In the genomic region with DNA sequence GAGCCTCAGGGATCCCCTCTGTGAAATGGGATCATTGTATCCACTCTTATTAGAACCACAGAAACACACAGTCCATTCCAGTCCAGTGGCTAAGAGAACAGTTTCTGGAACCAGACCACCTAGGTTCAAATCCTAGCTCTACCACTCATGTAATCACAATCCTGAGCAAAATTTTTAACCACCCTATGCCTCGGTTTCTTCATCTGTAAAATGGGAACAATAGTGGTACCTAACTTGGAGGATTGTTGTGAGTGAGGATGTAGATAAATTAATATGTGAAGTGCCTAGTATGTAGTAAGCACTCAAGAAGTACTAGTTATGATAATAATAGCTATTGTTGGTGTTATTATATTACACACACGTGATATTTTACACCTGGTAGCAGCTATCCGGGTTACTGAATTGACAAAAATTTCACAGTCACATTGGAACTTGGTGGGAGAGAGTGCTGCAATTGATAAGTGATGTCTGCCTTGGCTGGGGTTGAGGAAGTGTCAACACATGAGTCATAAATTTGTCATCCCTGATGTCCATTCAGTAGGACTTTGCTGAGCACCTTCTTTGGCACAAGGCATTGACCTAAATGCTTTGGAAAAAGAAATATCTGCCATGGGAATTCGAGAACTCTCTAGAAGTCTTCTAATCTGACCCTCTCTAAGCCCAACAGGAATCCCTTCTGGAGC, we compare ENCODE assay signal across 11 cellular contexts.
DNase-seq lines count a peak whose midpoint lies in the region; ATAC-seq and TF ChIP-seq lines count a peak whose summit lies in the region.
"Had no signal": no experiment of that assay in that cellular context is flagged by ENCODE, and none has a peak within 500 bp of the region (broad histone marks: within the 10 kb centered on the region; RNA-seq: fewer than 3 reads in every experiment).

No MANE protein-coding gene starts in this region.

- H3K9me3 ChIP-seq in hepatocyte (ENCODE audit: low read depth), result no peaks in the 10 kb centered on the region
- H3K9me3 ChIP-seq in prostate gland, result no peaks in the 10 kb centered on the region
- no peaks in the 10 kb centered on the region for H3K9me3 ChIP-seq in esophagus muscularis mucosa

- H3K4me2 ChIP-seq in hepatocyte, result no peak overlapping the region

- 84% methylated on average over 4 of the region's 4 CpGs for WGBS in hepatocyte (ENCODE audit: low lambda C conversion rate, missing lambda C conversion rate)
- WGBS in prostate gland, result 68% methylated on average over 4 of the region's 4 CpGs
- WGBS in esophagus muscularis mucosa, result 85% methylated on average over 4 of the region's 4 CpGs

- TF ChIP-seq CTCF in WTC11 (IDR thresholded peaks at IDR 0.05) (no peak), hepatocyte (IDR thresholded peaks at IDR 0.05; ENCODE audit: poor library complexity) (no peak), prostate gland (IDR thresholded peaks at IDR 0.05) (no peak), esophagus muscularis mucosa (IDR thresholded peaks at IDR 0.05) (no peak)

- H3K36me3 Mint-ChIP-seq in WTC11, result no peaks in the 10 kb centered on the region
- H3K36me3 Mint-ChIP-seq: CD4-positive, CD25-positive, alpha-beta regulatory T cell had no signal

- H3K4me1 Mint-ChIP-seq in WTC11, result peaks cover 25% of the 10 kb centered on the region
- H3K4me1 Mint-ChIP-seq: CD4-positive, CD25-positive, alpha-beta regulatory T cell had no signal

- no peaks in the 10 kb centered on the region for H3K9me2 ChIP-seq in hepatocyte (replicated peaks; ENCODE audit: insufficient read depth)

- H3K4me3 ChIP-seq in hepatocyte (no peak overlapping the region), prostate gland (no peak overlapping the region), esophagus muscularis mucosa (no peak overlapping the region)

- in situ Hi-C loops in ACHN (cut with HindIII; ENCODE audit: low pct_ligation_motif_present, low pct_unique_long_range_greater_than_20kb, low sequenced_read_pairs), result no loop called here

- peak; percentile 46 for DNase-seq in ACHN
- peak; percentile 94 for DNase-seq in HT1080 (ENCODE audit: low read depth)
- DNase-seq in WTC11 (ENCODE audit: low spot score), result no peak
- DNase-seq in hepatocyte (ENCODE audit: low spot score), result no peak
- no peak for DNase-seq in prostate gland (ENCODE audit: low spot score)
- no peak for DNase-seq in esophagus muscularis mucosa (ENCODE audit: extremely low spot score)
- DNase-seq: CD4-positive, CD25-positive, alpha-beta regulatory T cell; effector memory CD8-positive, alpha-beta T cell; stimulated activated CD4-positive, alpha-beta T cell treated with anti-CD3 and anti-CD28 coated beads, Interleukin-15, amount 100 ng/mL, for 24 hours had no signal

- no peaks in the 10 kb centered on the region for H3K27me3 ChIP-seq in hepatocyte
- no peaks in the 10 kb centered on the region for H3K27me3 ChIP-seq in prostate gland (replicated peaks; ENCODE audit: insufficient read depth)
- peaks cover 0 to 8% (median 0%) of the 10 kb centered on the region in 4 donors for H3K27me3 ChIP-seq in esophagus muscularis mucosa

- H3K79me2 ChIP-seq in hepatocyte, result no peaks in the 10 kb centered on the region

- H3K4me3 Mint-ChIP-seq in WTC11, result no peak overlapping the region
- H3K4me3 Mint-ChIP-seq: CD4-positive, CD25-positive, alpha-beta regulatory T cell; effector memory CD8-positive, alpha-beta T cell had no signal

- no peak for ATAC-seq in WTC11
- no peak for ATAC-seq in GM18867 (IDR thresholded peaks at IDR 0.05; ENCODE audit: unreplicated experiment)
- no peak for ATAC-seq in HG03460 (IDR thresholded peaks at IDR 0.05; ENCODE audit: unreplicated experiment)
- ATAC-seq: effector memory CD8-positive, alpha-beta T cell had no signal

- POLR2A ChIA-PET in WTC11 (lab: Charles Lee), result no interaction called here

- no peak for TF ChIP-seq EP300 in esophagus muscularis mucosa (IDR thresholded peaks at IDR 0.05)

- H3K27ac ChIP-seq in hepatocyte, result peak overlapping the region; percentile 33
- no peak overlapping the region for H3K27ac ChIP-seq in prostate gland
- H3K27ac ChIP-seq in esophagus muscularis mucosa (replicated peaks in 1 of 4), result no peak overlapping the region

- CTCF ChIA-PET in WTC11 (lab: Charles Lee), result interaction anchor here (1.0 kb wide), 1 partner anchor 67 kb away, joined by 6 read pairs; no protein-coding TSS in a partner anchor

- no peaks in the 10 kb centered on the region for H4K20me1 ChIP-seq in hepatocyte (ENCODE audit: insufficient read depth, poor library complexity, severe bottlenecking)

- TF ChIP-seq POLR2A in prostate gland (IDR thresholded peaks at IDR 0.05) (no peak), esophagus muscularis mucosa (IDR thresholded peaks at IDR 0.05; ENCODE audit: low read depth) (no peak)

- H3K9me3 Mint-ChIP-seq in WTC11, result no peaks in the 10 kb centered on the region
- H3K9me3 Mint-ChIP-seq: CD4-positive, CD25-positive, alpha-beta regulatory T cell; effector memory CD8-positive, alpha-beta T cell had no signal

- intact Hi-C loops in prostate gland (cut with DNase I), result no loop called here
- intact Hi-C loops in esophagus muscularis mucosa (cut with DNase I), result no loop called here

- no peak overlapping the region for H2AFZ ChIP-seq in hepatocyte

- H3K27ac Mint-ChIP-seq in WTC11, result 0 out of 2 replicates have a peak overlapping the region, but pooled peaks have one; percentile 32
- H3K27ac Mint-ChIP-seq: CD4-positive, CD25-positive, alpha-beta regulatory T cell; effector memory CD8-positive, alpha-beta T cell had no signal

- no peaks in the 10 kb centered on the region for H3K27me3 Mint-ChIP-seq in WTC11 (ENCODE audit: low read depth)
- H3K27me3 Mint-ChIP-seq: CD4-positive, CD25-positive, alpha-beta regulatory T cell had no signal

- H3K4me1 ChIP-seq in hepatocyte (ENCODE audit: insufficient read depth) (peaks cover 28% of the 10 kb centered on the region), prostate gland (replicated peaks) (no peaks in the 10 kb centered on the region), esophagus muscularis mucosa (peaks cover 0 to 16% (median 13%) of the 10 kb centered on the region in 4 donors)

- H3K36me3 ChIP-seq in hepatocyte (replicated peaks; ENCODE audit: insufficient read depth, low read depth) (no peaks in the 10 kb centered on the region), prostate gland (no peaks in the 10 kb centered on the region), esophagus muscularis mucosa (peaks cover 0 to 4% (median 0%) of the 10 kb centered on the region in 4 donors)

TF ChIP-seq in WTC11, 78 proteins besides CTCF, POLR2A, EP300 and RAD21 (continues in another document):
- no peak for TF ChIP-seq ZNF532 (CRISPR knock-in tag; IDR thresholded peaks at IDR 0.05; ENCODE audit: borderline replicate concordance)
- TF ChIP-seq, protein P1, sequence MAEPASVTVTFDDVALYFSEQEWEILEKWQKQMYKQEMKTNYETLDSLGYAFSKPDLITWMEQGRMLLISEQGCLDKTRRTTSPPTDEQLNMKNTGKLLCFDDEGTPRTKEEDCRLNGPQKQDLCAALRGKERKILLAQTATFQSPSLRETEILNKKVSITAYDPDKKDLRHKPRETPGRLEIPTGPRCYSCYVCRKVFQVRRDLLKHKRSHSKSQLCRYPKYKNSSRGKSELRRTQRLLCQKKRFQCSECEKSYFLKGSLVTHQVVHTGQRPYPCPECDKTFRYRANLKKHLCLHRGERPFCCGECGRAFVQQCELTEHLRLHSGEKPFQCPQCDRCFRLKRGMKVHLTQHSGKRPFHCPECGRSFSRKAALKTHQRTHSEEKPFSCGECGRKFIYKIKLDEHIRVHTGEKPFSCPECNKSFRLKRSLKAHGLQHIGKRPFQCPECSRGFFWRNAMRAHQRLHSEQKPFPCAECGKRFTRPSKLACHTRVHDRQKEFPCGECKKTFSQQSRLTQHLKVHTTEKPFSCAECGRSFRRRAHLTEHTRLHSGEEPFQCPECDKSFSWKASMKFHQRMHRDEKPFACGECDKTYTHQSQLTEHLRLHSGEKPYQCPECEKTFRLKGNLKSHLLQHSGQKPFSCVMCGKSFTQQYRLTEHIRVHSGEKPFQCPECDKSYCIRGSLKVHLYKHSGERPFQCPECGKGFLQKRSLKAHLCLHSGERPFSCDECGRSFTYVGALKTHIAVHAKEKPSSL (CRISPR knock-in tag; conservative IDR thresholded peaks at IDR 0.05), result no peak

Comparison
In these comparisons a context has a peak if more than half of its experiments do, and no peak if none do; other contexts are left out.
1. DNase-seq: peak in ACHN (single experiment) and HT1080 (single experiment); none in WTC11 (single experiment), hepatocyte (single experiment), prostate gland (single experiment) and esophagus muscularis mucosa (single experiment).